In genomic region chr17:34236341-34236892, GRCh38 we compare ENCODE assay signal across 1 cellular context.
TF ChIP-seq lines count a peak whose summit lies in the region.

No MANE protein-coding gene starts in this region.

TF ChIP-seq in HepG2, 621 proteins besides CTCF, POLR2A, EP300 and RAD21:
- TF ChIP-seq ZEB1 (IDR thresholded peaks at IDR 0.05; ENCODE audit: insufficient replicate concordance, low read depth) (no peak), EED (CRISPR knock-in tag; IDR thresholded peaks at IDR 0.05) (no peak), ZNF33A (CRISPR knock-in tag; IDR thresholded peaks at IDR 0.05; ENCODE audit: borderline replicate concordance) (no peak), KDM1A (CRISPR knock-in tag; IDR thresholded peaks at IDR 0.05) (no peak), NFE2L1 (CRISPR knock-in tag; IDR thresholded peaks at IDR 0.05; ENCODE audit: borderline replicate concordance) (no peak)
- TF ChIP-seq, protein P1, sequence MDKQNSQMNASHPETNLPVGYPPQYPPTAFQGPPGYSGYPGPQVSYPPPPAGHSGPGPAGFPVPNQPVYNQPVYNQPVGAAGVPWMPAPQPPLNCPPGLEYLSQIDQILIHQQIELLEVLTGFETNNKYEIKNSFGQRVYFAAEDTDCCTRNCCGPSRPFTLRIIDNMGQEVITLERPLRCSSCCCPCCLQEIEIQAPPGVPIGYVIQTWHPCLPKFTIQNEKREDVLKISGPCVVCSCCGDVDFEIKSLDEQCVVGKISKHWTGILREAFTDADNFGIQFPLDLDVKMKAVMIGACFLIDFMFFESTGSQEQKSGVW (CRISPR knock-in tag; IDR thresholded peaks at IDR 0.05; ENCODE audit: borderline replicate concordance): no peak
